ENCODE assay signal across 18 cellular contexts in the genomic region with DNA sequence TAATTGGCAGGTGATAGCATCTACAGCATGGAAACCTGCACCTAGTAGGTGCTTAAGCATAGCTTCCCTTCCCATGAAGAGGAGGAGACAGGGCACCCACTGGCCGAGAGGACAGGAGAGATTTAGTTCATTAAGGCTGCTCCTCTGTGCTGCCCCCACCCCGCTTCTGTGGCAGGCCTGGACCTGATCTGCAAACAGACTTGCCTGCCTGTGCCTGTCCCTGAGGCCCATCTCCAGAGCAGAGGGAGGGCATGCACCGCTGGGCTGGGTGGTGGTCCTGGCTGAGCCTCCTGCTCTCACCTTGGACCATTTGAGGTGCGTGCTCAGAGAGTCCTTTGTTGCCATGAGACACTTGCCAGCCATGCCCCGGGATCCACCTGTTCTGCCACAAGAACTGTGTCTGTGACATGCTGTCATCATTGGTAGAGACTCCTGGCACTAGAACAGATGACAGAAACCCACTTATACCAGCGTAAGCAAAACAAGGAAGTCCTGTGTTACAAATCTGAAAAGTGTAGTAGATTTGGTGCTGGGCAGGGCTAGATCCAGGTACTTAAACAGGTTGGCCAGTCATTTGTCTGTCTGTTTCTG. TPM values are rescaled to one million over a fixed set of nuclear protein-coding genes. Genes with fewer than 3 reads are reported as not detected.
DNase-seq lines count a peak whose midpoint lies in the region; ATAC-seq and TF ChIP-seq lines count a peak whose summit lies in the region.
"Had no signal": no experiment of that assay in that cellular context is flagged by ENCODE, and none has a peak within 500 bp of the region (broad histone marks: within the 10 kb centered on the region; RNA-seq: fewer than 3 reads in every experiment).

No MANE protein-coding gene starts in this region.

- H3K27me3 ChIP-seq in esophagus (ENCODE audit: control insufficient read depth in 1 of 2, insufficient read depth in 2 of 2, low read length in 2 of 2): no peaks in the 10 kb centered on the region
- no peaks in the 10 kb centered on the region for H3K27me3 ChIP-seq in thyroid gland
- no peaks in the 10 kb centered on the region for H3K27me3 ChIP-seq in upper lobe of right lung

- DNase-seq in NCI-H2029 (lab: John Stamatoyannopoulos, UW) (peak; percentile 97), NCI-H69 (lab: John Stamatoyannopoulos, UW) (peak; percentile 19), thyroid gland (peak; percentile 12 to 15), upper lobe of right lung (no peak)
- DNase-seq in activated T-cell treated with anti-CD3 and anti-CD28 coated beads, Interleukin-2, amount 50 U/mL, for 1 hour: no peak
- DNase-seq: activated CD4-positive, alpha-beta T cell treated with anti-CD3 and anti-CD28 coated beads, Interleukin-2, amount 10 ng/mL, durations not matched to agents 7 days and 5 days; activated naive CD8-positive, alpha-beta T cell treated with anti-CD3 and anti-CD28 coated beads, Interleukin-2, amount 10 ng/mL, durations not matched to agents 7 days and 5 days; activated T-cell treated with anti-CD3 and anti-CD28 coated beads, Interleukin-2, amount 50 U/mL, for 24 hours; AML-193; caudate nucleus; effector CD8-positive, alpha-beta T cell; left ventricle myocardium superior; naive thymus-derived CD8-positive, alpha-beta T cell; NCI-H2081 treated with DMSO at 0.1 percent for 48 hours; T1000 had no signal

- 53 to 59% methylated on average over 6 of the region's 6 CpGs for WGBS in esophagus, 2 donors
- WGBS in thyroid gland, 2 donors: 68 to 86% methylated on average over 3 to 6 of the region's 6 CpGs

- H3K9me3 ChIP-seq in esophagus (ENCODE audit: control insufficient read depth in 2 of 2, insufficient read depth in 1 of 2, low read depth in 1 of 2, low read length in 1 of 2): no peaks in the 10 kb centered on the region
- no peaks in the 10 kb centered on the region for H3K9me3 ChIP-seq in thyroid gland
- H3K9me3 ChIP-seq in upper lobe of right lung: no peaks in the 10 kb centered on the region

- no peak for TF ChIP-seq CTCF in thyroid gland (IDR thresholded peaks at IDR 0.05)
- no peak for TF ChIP-seq CTCF in upper lobe of right lung (IDR thresholded peaks at IDR 0.05)

- intact Hi-C loops in thyroid gland (cut with DNase I) (no loop called here), upper lobe of right lung (cut with DNase I) (no loop called here)

- H3K4me3 ChIP-seq in esophagus (ENCODE audit: low read depth in 1 of 2, low read length in 2 of 2): no peak overlapping the region
- no peak overlapping the region for H3K4me3 ChIP-seq in thyroid gland (replicated peaks in 1 of 3)
- H3K4me3 ChIP-seq in upper lobe of right lung: no peak overlapping the region
- H3K4me3 ChIP-seq: SK-N-MC had no signal

- H3K4me1 ChIP-seq in esophagus (ENCODE audit: control insufficient read depth in 2 of 2, insufficient read depth in 2 of 2, low read length in 1 of 2) (peaks cover 0 to 44% of the 10 kb centered on the region in 2 donors), thyroid gland (peaks cover 0 to 12% of the 10 kb centered on the region in 2 donors), upper lobe of right lung (no peaks in the 10 kb centered on the region)

- no peak for TF ChIP-seq POLR2A in thyroid gland (IDR thresholded peaks at IDR 0.05)

- ATAC-seq in upper lobe of right lung (no peak), HG03135 (IDR thresholded peaks at IDR 0.05; ENCODE audit: unreplicated experiment) (no peak)
- ATAC-seq: left ventricle myocardium superior; naive thymus-derived CD8-positive, alpha-beta T cell had no signal

- peaks cover 5 to 28% of the 10 kb centered on the region in 2 donors for H3K36me3 ChIP-seq in esophagus (ENCODE audit: control insufficient read depth in 2 of 2, insufficient read depth in 2 of 2, low read length in 1 of 2)
- peaks cover 0 to 4% of the 10 kb centered on the region in 2 donors for H3K36me3 ChIP-seq in thyroid gland
- no peaks in the 10 kb centered on the region for H3K36me3 ChIP-seq in upper lobe of right lung

- H3K27ac ChIP-seq in esophagus (ENCODE audit: low read depth in 2 of 2, low read length in 1 of 2): peak overlapping the region; percentile 72 to 88
- no peak overlapping the region for H3K27ac ChIP-seq in thyroid gland
- no peak overlapping the region for H3K27ac ChIP-seq in upper lobe of right lung
- H3K27ac ChIP-seq: SK-N-MC had no signal

RNA-seq across cellular contexts. Expression of gene PTPRF, which starts 55.5 kb away (rescaled TPM):
- polyA plus RNA-seq in esophagus: 10 to 100 TPM; 62.7 to 69.9 TPM
- total RNA-seq in thyroid gland (10 to 100 TPM; 53.2 to 80.6 (median 71.7) TPM), upper lobe of right lung (199 TPM)
- polyA plus RNA-seq: naive thymus-derived CD8-positive, alpha-beta T cell had no signal

Comparison
In these comparisons a context has a peak if more than half of its experiments do, and no peak if none do; other contexts are left out.
1. DNase-seq: peak in NCI-H2029 (single experiment), NCI-H69 (single experiment) and thyroid gland (2 of 2); none in upper lobe of right lung (single experiment) and activated T-cell treated with anti-CD3 and anti-CD28 coated beads, Interleukin-2, amount 50 U/mL, for 1 hour (single experiment).
2. H3K27ac ChIP-seq: peak in esophagus (2 of 2); none in thyroid gland (0 of 3) and upper lobe of right lung (single experiment).